Comparison of ENCODE assay signal across 1 cellular context in the genomic region with DNA sequence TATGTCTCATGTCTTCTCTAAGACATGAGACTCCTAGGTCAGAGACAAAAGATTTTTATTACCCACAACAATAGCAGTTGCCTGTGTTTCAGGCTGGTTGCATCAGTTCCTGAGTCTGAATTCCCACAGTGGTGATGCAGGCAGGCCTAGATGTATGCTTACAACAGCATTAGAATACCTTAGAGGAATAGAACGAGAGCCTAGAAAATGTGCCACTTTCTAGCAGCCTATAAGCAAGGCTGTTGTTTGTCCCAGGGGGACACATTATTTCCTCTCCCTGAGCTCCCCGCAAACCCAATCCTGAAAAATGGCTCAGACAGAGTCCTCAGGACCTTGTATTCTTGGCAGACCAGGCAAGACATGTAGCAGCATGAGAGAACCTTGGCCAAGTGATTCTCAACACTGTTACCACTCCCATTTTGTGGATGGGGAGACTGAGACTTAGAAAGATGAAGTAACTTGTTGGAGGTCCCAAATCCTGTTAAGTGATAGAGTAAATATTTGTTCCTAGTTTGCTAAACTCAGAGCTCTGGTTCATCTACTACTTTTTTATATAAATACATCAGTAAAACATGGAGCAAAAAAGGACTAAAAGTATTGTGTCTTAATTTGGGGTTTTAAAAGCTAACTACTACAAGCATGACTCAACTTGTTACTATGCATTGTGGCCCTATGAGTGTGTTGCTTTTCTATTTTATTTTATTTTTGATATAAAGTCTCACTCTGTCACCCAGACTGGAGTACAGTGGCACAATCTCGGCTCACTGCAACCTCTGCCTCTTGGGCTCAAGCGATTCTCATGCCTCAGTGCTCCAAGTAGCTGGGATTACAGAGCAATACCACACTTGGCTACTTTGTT.
TF ChIP-seq lines count a peak whose summit lies in the region.

No MANE protein-coding gene starts in this region.

TF ChIP-seq in K562, 482 proteins besides CTCF, POLR2A, EP300 and RAD21 (continued from another document):
- TF ChIP-seq, protein P1, sequence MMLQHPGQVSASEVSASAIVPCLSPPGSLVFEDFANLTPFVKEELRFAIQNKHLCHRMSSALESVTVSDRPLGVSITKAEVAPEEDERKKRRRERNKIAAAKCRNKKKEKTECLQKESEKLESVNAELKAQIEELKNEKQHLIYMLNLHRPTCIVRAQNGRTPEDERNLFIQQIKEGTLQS (IDR thresholded peaks at IDR 0.05), result peak; percentile 79
- TF ChIP-seq, protein P1 (CRISPR knock-in tag; conservative IDR thresholded peaks at IDR 0.05), result no peak
- peak; percentile 80 for TF ChIP-seq ZNF311 (CRISPR knock-in tag; IDR thresholded peaks at IDR 0.05)
- TF ChIP-seq FOXK2 (conservative IDR thresholded peaks at IDR 0.05 in 1 of 2, IDR thresholded peaks at IDR 0.05 in 1 of 2; ENCODE audit: low read depth in 2 of 2), result no peak
